17 cellular contexts compared by ENCODE assay signal in genomic region chr19:18114483-18114882, GRCh38. TPM values are rescaled to one million over a fixed set of nuclear protein-coding genes. Genes with fewer than 3 reads are reported as not detected.
DNase-seq lines count a peak whose midpoint lies in the region; ATAC-seq and TF ChIP-seq lines count a peak whose summit lies in the region.
"Had no signal": no experiment of that assay in that cellular context is flagged by ENCODE, and none has a peak within 500 bp of the region (broad histone marks: within the 10 kb centered on the region; RNA-seq: fewer than 3 reads in every experiment).

No MANE protein-coding gene starts in this region.

- TF ChIP-seq POLR2A in spleen (IDR thresholded peaks at IDR 0.05): no peak

- no peaks in the 10 kb centered on the region for H3K27me3 ChIP-seq in right atrium auricular region
- peaks cover 0 to 12% (median 0%) of the 10 kb centered on the region in 7 donors for H3K27me3 ChIP-seq in spleen (replicated peaks in 1 of 7)
- H3K27me3 ChIP-seq: BLaER1 treated with 17β-estradiol and CSF1 and Interleukin-3, amounts not matched to agents 10 nM and 100 nM had no signal

- no peaks in the 10 kb centered on the region for H3K9me3 ChIP-seq in right atrium auricular region
- no peaks in the 10 kb centered on the region for H3K9me3 ChIP-seq in spleen
- H3K9me3 ChIP-seq: BLaER1 treated with 17β-estradiol and CSF1 and Interleukin-3, amounts not matched to agents 10 nM and 100 nM had no signal

- ATAC-seq in Right ventricle myocardium inferior: no peak
- ATAC-seq: GM23338 had no signal

- no peaks in the 10 kb centered on the region for H3K36me3 Mint-ChIP-seq in neural crest cell (ENCODE audit: low read depth)
- H3K36me3 Mint-ChIP-seq: CD4-positive, CD25-positive, alpha-beta regulatory T cell had no signal

- peaks cover 22% of the 10 kb centered on the region for H3K4me1 Mint-ChIP-seq in neural crest cell

- peak overlapping the region; percentile 70 for H3K4me3 Mint-ChIP-seq in neural crest cell
- H3K4me3 Mint-ChIP-seq: GM23338 had no signal

- H3K36me3 ChIP-seq in right atrium auricular region (no peaks in the 10 kb centered on the region), spleen (peaks cover 0 to 55% (median 4%) of the 10 kb centered on the region in 6 donors)

- H3K27me3 Mint-ChIP-seq in neural crest cell (ENCODE audit: low read depth): peaks cover 10% of the 10 kb centered on the region
- H3K27me3 Mint-ChIP-seq: CD4-positive, CD25-positive, alpha-beta regulatory T cell; IgD-negative memory B cell had no signal

- DNase-seq in Right ventricle myocardium inferior (ENCODE audit: missing footprints) (peak; percentile 4), right atrium auricular region (ENCODE audit: low spot score) (no peak), neural crest cell (ENCODE audit: low read depth, low spot score) (no peak), spleen (no peak), DMS153 treated with DMSO at 0.1 percent for 48 hours (lab: John Stamatoyannopoulos, UW; ENCODE audit: unreplicated experiment) (no peak), NCI-H748 (lab: John Stamatoyannopoulos, UW; ENCODE audit: unreplicated experiment) (no peak)
- DNase-seq: 8988T; CD4-positive, CD25-positive, alpha-beta regulatory T cell; DMS53; HCEC 1CT; KG1 had no signal

- no peak overlapping the region for H3K27ac ChIP-seq in right atrium auricular region
- H3K27ac ChIP-seq in angular gyrus (ENCODE audit: low read depth, low read length): peak overlapping the region; percentile 47
- peak overlapping the region; percentile 57 for H3K27ac ChIP-seq in temporal lobe (ENCODE audit: low read depth, low read length)
- no peak overlapping the region for H3K27ac ChIP-seq in spleen
- H3K27ac ChIP-seq: BLaER1 treated with 17β-estradiol and CSF1 and Interleukin-3, amounts not matched to agents 10 nM and 100 nM had no signal

- H3K9me3 Mint-ChIP-seq in neural crest cell: no peaks in the 10 kb centered on the region
- H3K9me3 Mint-ChIP-seq: CD4-positive, CD25-positive, alpha-beta regulatory T cell; GM23338; IgD-negative memory B cell had no signal

- 93 to 96% (median 96%) methylated on average over 4 of the region's 4 CpGs for WGBS in spleen, 5 donors

- peaks cover 0 to 35% of the 10 kb centered on the region in 2 donors for H3K4me1 ChIP-seq in right atrium auricular region
- H3K4me1 ChIP-seq in spleen: peaks cover 25 to 92% (median 55%) of the 10 kb centered on the region in 6 donors

- intact Hi-C loops in Right ventricle myocardium inferior (cut with DNase I): no loop called here
- intact Hi-C loops in spleen (cut with DNase I; ENCODE audit: low total_unique reads): loop anchor here (5.0 kb wide), 2 partner anchors 38 to 138 kb away; partner anchors contain the start of gene PIK3R2

- H3K4me3 ChIP-seq in right atrium auricular region (no peak overlapping the region), spleen (no peak overlapping the region)
- H3K4me3 ChIP-seq: BLaER1 treated with 17β-estradiol and CSF1 and Interleukin-3, amounts not matched to agents 10 nM and 100 nM; GM23338 had no signal

- no peak overlapping the region for H3K27ac Mint-ChIP-seq in neural crest cell (ENCODE audit: unreplicated experiment)
- H3K27ac Mint-ChIP-seq: CD4-positive, CD25-positive, alpha-beta regulatory T cell; GM23338; IgD-negative memory B cell had no signal

- no peak for TF ChIP-seq CTCF in right atrium auricular region (IDR thresholded peaks at IDR 0.05)
- TF ChIP-seq CTCF in neural crest cell (conservative IDR thresholded peaks at IDR 0.05): no peak
- no peak for TF ChIP-seq CTCF in spleen (IDR thresholded peaks at IDR 0.05 in 8 of 11, conservative IDR thresholded peaks at IDR 0.05 in 3 of 11)

RNA-seq across cellular contexts. Expression of gene MAST3, which starts 16.9 kb away (rescaled TPM):
- total RNA-seq in Right ventricle myocardium inferior (5.5 TPM), right atrium auricular region (1 to 10 TPM; 5.8 to 7.5 TPM), neural crest cell (12.6 and 13.4 TPM in 2 replicates), temporal lobe (7.6 TPM), spleen (10 to 100 TPM; 31.3 to 52.7 (median 39.4) TPM)
- 10 to 100 TPM in 2 of 3 donors, 1 to 10 TPM in 1; 8.9 to 17.1 (median 16.1) TPM for polyA plus RNA-seq in spleen

RNA-seq across cellular contexts. Expression of gene IL12RB1, which starts 27.7 kb away (rescaled TPM):
- total RNA-seq in Right ventricle myocardium inferior: 1.1 TPM
- total RNA-seq in right atrium auricular region: under 1 TPM; 0.22 to 0.75 TPM
- total RNA-seq in neural crest cell: not detected in 2 replicates
- total RNA-seq in temporal lobe: not detected
- 10 to 100 TPM; 19.7 to 31.6 (median 25.3) TPM for total RNA-seq in spleen
- 10 to 100 TPM in 2 of 3 donors, 1 to 10 TPM in 1; 9.9 to 21.5 (median 14.8) TPM for polyA plus RNA-seq in spleen
- total RNA-seq: A673, GM23338 had no signal
- polyA plus RNA-seq: GM23338 had no signal

RNA-seq across cellular contexts. Expression of gene PIK3R2, which starts 38.5 kb away (rescaled TPM):
- total RNA-seq in Right ventricle myocardium inferior (21.7 TPM), right atrium auricular region (10 to 100 TPM; 18.7 to 19.0 TPM), neural crest cell (72.5 and 74.8 TPM in 2 replicates), temporal lobe (62.7 TPM), spleen (10 to 100 TPM in 6 of 7 donors, 1 to 10 TPM in 1; 6.6 to 22.7 (median 16.3) TPM)
- 1 to 10 TPM; 4.2 to 5.1 (median 4.9) TPM for polyA plus RNA-seq in spleen

RNA-seq across cellular contexts. Expression of gene IFI30, which starts 59.1 kb away (rescaled TPM):
- total RNA-seq in Right ventricle myocardium inferior (32.5 TPM), right atrium auricular region (10 to 100 TPM in 1 of 2 donors, 1 to 10 TPM in 1; 8.1 to 43.2 TPM), neural crest cell (not detected in 2 replicates), temporal lobe (under 0.01 TPM), spleen (100 to 1,000 TPM; 206 to 475 (median 330) TPM)
- polyA plus RNA-seq in spleen: 100 to 1,000 TPM; 234 to 299 (median 274) TPM
- total RNA-seq: A673 had no signal

Comparison
In these comparisons a context has a peak if more than half of its experiments do, and no peak if none do; other contexts are left out.
1. H3K27ac ChIP-seq: peak in angular gyrus (single experiment) and temporal lobe (single experiment); none in right atrium auricular region (0 of 2) and spleen (0 of 8).